Comparison of ENCODE assay signal across 24 cellular contexts in genomic region chr11:95035316-95035715, GRCh38. TPM values are rescaled to one million over a fixed set of nuclear protein-coding genes. Genes with fewer than 3 reads are reported as not detected.
"Had no signal": no experiment of that assay in that cellular context is flagged by ENCODE, and none has a peak within 500 bp of the region (broad histone marks: within the 10 kb centered on the region; RNA-seq: fewer than 3 reads in every experiment).

No MANE protein-coding gene starts in this region.

- H3K27ac ChIP-seq: body of pancreas, dorsolateral prefrontal cortex, spleen, testis had no signal

- H3K4me1 ChIP-seq: body of pancreas, spleen, testis had no signal

- ATAC-seq: activated CD8-positive, alpha-beta T cell treated with anti-CD3 and anti-CD28 coated beads, Interleukin-2, amount 10 ng/mL, durations not matched to agents 7 days and 5 days; body of pancreas; left lobe of liver; stimulated activated memory B cell treated with anti-CD40 and anti-IgM and Interleukin-4, amounts not matched to agents 10 μg/mL and 1 μg/mL and 100 μg/mL, for 72 hours had no signal

- FAIRE-seq: colon had no signal

- DNase-seq: activated B cell treated with CpG ODN at 0.5 μM for 24 hours; activated CD4-positive, alpha-beta T cell treated with anti-CD3 and anti-CD28 coated beads for 48 hours; activated CD8-positive, alpha-beta T cell treated with anti-CD3 and anti-CD28 coated beads, Interleukin-2, amount 10 ng/mL, durations not matched to agents 7 days and 5 days; activated naive CD4-positive, alpha-beta T cell treated with Interleukin-2 at 50 U/mL for 16 hours; activated naive CD8-positive, alpha-beta T cell treated with anti-CD3 and anti-CD28 coated beads, Interleukin-2, amount 10 ng/mL, durations not matched to agents 7 days and 5 days; activated T-cell treated with anti-CD3 and anti-CD28 coated beads, Interleukin-2, amount 50 U/mL, for 24 hours; body of pancreas; central memory CD4-positive, alpha-beta T cell; dorsolateral prefrontal cortex; kidney; midbrain; occipital lobe; posterior cingulate gyrus; retina; spleen; stimulated activated CD4-positive, alpha-beta T cell treated with anti-CD3 and anti-CD28 coated beads, Interleukin-4, amount 100 ng/mL, for 4 hours; testis had no signal

- H3K27me3 ChIP-seq: body of pancreas, testis had no signal

RNA-seq across cellular contexts. Expression of gene KDM4E, which starts 10.3 kb away (rescaled TPM):
- total RNA-seq: activated B cell treated with CpG ODN at 0.5 μM for 24 hours; activated CD8-positive, alpha-beta T cell treated with anti-CD3 and anti-CD28 coated beads, Interleukin-2, amount 10 ng/mL, durations not matched to agents 7 days and 5 days; activated naive CD8-positive, alpha-beta T cell treated with anti-CD3 and anti-CD28 coated beads, Interleukin-2, amount 10 ng/mL, durations not matched to agents 7 days and 5 days; activated T-helper 2 cell treated with anti-CD3 and anti-CD28 coated beads, Interferon-gamma antibody, Interleukin-2, Interleukin-4, amounts not matched to agents 10 μg/mL and 5 μg/mL and 100 μg/mL, durations not matched to agents 14 hours and 24 hours and 36 hours; body of pancreas; dorsolateral prefrontal cortex; epithelial cell of proximal tubule; frontal cortex; kidney; left lobe of liver; lung microvascular endothelial cell; occipital lobe; spleen had no signal
- polyA plus RNA-seq: spleen had no signal

RNA-seq across cellular contexts. Expression of gene KDM4F, which starts 13.9 kb away (rescaled TPM):
- total RNA-seq: activated B cell treated with CpG ODN at 0.5 μM for 24 hours; activated CD8-positive, alpha-beta T cell treated with anti-CD3 and anti-CD28 coated beads, Interleukin-2, amount 10 ng/mL, durations not matched to agents 7 days and 5 days; activated naive CD8-positive, alpha-beta T cell treated with anti-CD3 and anti-CD28 coated beads, Interleukin-2, amount 10 ng/mL, durations not matched to agents 7 days and 5 days; activated T-helper 2 cell treated with anti-CD3 and anti-CD28 coated beads, Interferon-gamma antibody, Interleukin-2, Interleukin-4, amounts not matched to agents 10 μg/mL and 5 μg/mL and 100 μg/mL, durations not matched to agents 14 hours and 24 hours and 36 hours; body of pancreas; dorsolateral prefrontal cortex; epithelial cell of proximal tubule; frontal cortex; kidney; left lobe of liver; lung microvascular endothelial cell; occipital lobe; spleen had no signal
- polyA plus RNA-seq: spleen had no signal
